In genomic region chr9:33523397-33524296, GRCh38 we compare ENCODE assay signal across 1 cellular context.
TF ChIP-seq lines count a peak whose summit lies in the region.

Gene ANKRD18B (plus strand): TSS chr9:33524251. CDS start chr9:33524490, 239 bp downstream.

TF ChIP-seq in WTC11, 78 proteins besides CTCF, POLR2A, EP300 and RAD21:
- TF ChIP-seq ZBTB43 (CRISPR knock-in tag; IDR thresholded peaks at IDR 0.05) (peak; percentile 72; the same call in 1 of the 2 replicates), HMGXB4 (CRISPR knock-in tag; IDR thresholded peaks at IDR 0.05) (peak; percentile 85), NR2C2 (CRISPR knock-in tag; IDR thresholded peaks at IDR 0.05) (0 out of 2 replicates have a peak, but pooled peaks have one; percentile 9), MAX (CRISPR knock-in tag; IDR thresholded peaks at IDR 0.05) (peak; percentile 30; the same call in 1 of the 2 replicates), FOXP1 (CRISPR knock-in tag; IDR thresholded peaks at IDR 0.05; ENCODE audit: borderline replicate concordance) (peak; percentile 67; the same call in 1 of the 2 replicates), E2F4 (CRISPR knock-in tag; IDR thresholded peaks at IDR 0.05; ENCODE audit: borderline replicate concordance, low read depth) (peak; percentile 55; the same call in 1 of the 2 replicates), FOXP4 (CRISPR knock-in tag; IDR thresholded peaks at IDR 0.05) (peak; percentile 66), TEAD1 (CRISPR knock-in tag; IDR thresholded peaks at IDR 0.05) (peak; percentile 80; the same call in 1 of the 2 replicates), ARID4B (CRISPR knock-in tag; IDR thresholded peaks at IDR 0.05; ENCODE audit: borderline replicate concordance) (0 out of 2 replicates have a peak, but pooled peaks have one; percentile 2), SP1 (CRISPR knock-in tag; conservative IDR thresholded peaks at IDR 0.05) (0 out of 2 replicates have a peak, but pooled peaks have one; percentile 53)
